ENCODE assay signal across 30 cellular contexts in genomic region chr7:137506031-137506430, GRCh38.
A peak's percentile ranks its signal among the peaks of the same experiment; 100 is the strongest.
DNase-seq lines count a peak whose midpoint lies in the region; ATAC-seq and TF ChIP-seq lines count a peak whose summit lies in the region.
"Had no signal": no experiment of that assay in that cellular context is flagged by ENCODE, and none has a peak within 500 bp of the region (broad histone marks: within the 10 kb centered on the region; RNA-seq: fewer than 3 reads in every experiment).

No MANE protein-coding gene starts in this region.

- intact Hi-C loops in Calu3 (cut with micrococcal nuclease; ENCODE audit: unreplicated experiment) (loop anchor here (5.0 kb wide), 1 partner anchor 76 kb away; no protein-coding TSS in a partner anchor), mucosa of descending colon (cut with DNase I, micrococcal nuclease) (no loop called here)

- no peak overlapping the region for H3K4me3 Mint-ChIP-seq in Calu3 (ENCODE audit: low read depth, unreplicated experiment)
- H3K4me3 Mint-ChIP-seq: B cell; CD14-positive monocyte; CD4-positive, alpha-beta memory T cell; CD4-positive, alpha-beta T cell; CD4-positive, CD25-positive, alpha-beta regulatory T cell; CD8-positive, alpha-beta memory T cell; CD8-positive, alpha-beta T cell had no signal

- no peaks in the 10 kb centered on the region for H3K9me3 ChIP-seq in SK-N-SH
- H3K9me3 ChIP-seq in mucosa of descending colon, result no peaks in the 10 kb centered on the region
- H3K9me3 ChIP-seq: A549; BE2C; BLaER1; BLaER1 treated with 17β-estradiol and CSF1 and Interleukin-3, amounts not matched to agents 10 nM and 100 nM; Caco-2 had no signal

- H2AFZ ChIP-seq in SK-N-SH (ENCODE audit: low read depth), result no peak overlapping the region

- no peak for DNase-seq in SK-N-SH
- DNase-seq in Calu3, result no peak
- no peak for DNase-seq in mucosa of descending colon
- DNase-seq: 8988T; ACHN; AML-193; BE2C; C1 segment of cervical spinal cord; Caco-2; CD4-positive, alpha-beta memory T cell; CD4-positive, alpha-beta T cell; CD4-positive, CD25-positive, alpha-beta regulatory T cell; CD8-positive, alpha-beta memory T cell; CD8-positive, alpha-beta T cell; COR-L47; DMS 273 treated with DMSO at 0.1 percent for 48 hours; DMS153; DMS53; DMS79; DMS79 treated with DMSO at 0.1 percent for 48 hours; DND-41; EL had no signal

- no peak for TF ChIP-seq RAD21 in SK-N-SH (IDR thresholded peaks at IDR 0.05; ENCODE audit: low read length)

- peak overlapping the region; percentile 31 for H3K27ac Mint-ChIP-seq in Calu3 (ENCODE audit: unreplicated experiment)
- H3K27ac Mint-ChIP-seq: B cell; CD14-positive monocyte; CD4-positive, alpha-beta memory T cell; CD4-positive, alpha-beta T cell; CD4-positive, CD25-positive, alpha-beta regulatory T cell; CD8-positive, alpha-beta memory T cell; CD8-positive, alpha-beta T cell had no signal

- H3K36me3 ChIP-seq in SK-N-SH (replicated peaks in 1 of 2; ENCODE audit: control insufficient read depth in 1 of 2, insufficient read depth in 2 of 2, low read length in 1 of 2) (peaks cover 0 to 12% of the 10 kb centered on the region in 2 experiments), mucosa of descending colon (ENCODE audit: low read depth) (no peaks in the 10 kb centered on the region)
- H3K36me3 ChIP-seq: BE2C; BLaER1; BLaER1 treated with 17β-estradiol and CSF1 and Interleukin-3, amounts not matched to agents 10 nM and 100 nM had no signal

- H3K27me3 ChIP-seq in SK-N-SH (ENCODE audit: insufficient read depth), result no peaks in the 10 kb centered on the region
- H3K27me3 ChIP-seq: BE2C; BLaER1; BLaER1 treated with 17β-estradiol and CSF1 and Interleukin-3, amounts not matched to agents 10 nM and 100 nM had no signal

- no peaks in the 10 kb centered on the region for H3K9me2 ChIP-seq in SK-N-SH

- no peak overlapping the region for H3K9ac ChIP-seq in SK-N-SH
- H3K9ac ChIP-seq: BLaER1; BLaER1 treated with 17β-estradiol and CSF1 and Interleukin-3, amounts not matched to agents 10 nM and 100 nM had no signal

- H3K4me3 ChIP-seq in SK-N-SH (ENCODE audit: low read depth in 2 of 2, low read length in 1 of 2) (no peak overlapping the region), mucosa of descending colon (no peak overlapping the region)
- H3K4me3 ChIP-seq: A549; BLaER1; BLaER1 treated with 17β-estradiol and CSF1 and Interleukin-3, amounts not matched to agents 10 nM and 100 nM had no signal

- CTCF ChIA-PET in SK-N-SH (lab: Yijun Ruan, JAX), result no interaction called here
- CTCF ChIA-PET in Calu3 (lab: Charles Lee), result no interaction called here

- H3K4me1 ChIP-seq in SK-N-SH (ENCODE audit: control insufficient read depth in 1 of 2, insufficient read depth in 2 of 2, low read depth in 1 of 2, low read length in 1 of 2) (peaks cover 0 to 9% of the 10 kb centered on the region in 2 experiments; a peak in 3 of 4 replicates), mucosa of descending colon (ENCODE audit: low read depth) (no peaks in the 10 kb centered on the region)
- H3K4me1 ChIP-seq: A549; BE2C; BLaER1; BLaER1 treated with 17β-estradiol and CSF1 and Interleukin-3, amounts not matched to agents 10 nM and 100 nM had no signal

- no peak for TF ChIP-seq EP300 in SK-N-SH (IDR thresholded peaks at IDR 0.05; ENCODE audit: borderline replicate concordance in 1 of 2, low read depth in 1 of 2, low read length in 1 of 2)

- H3K4me2 ChIP-seq in SK-N-SH, result no peak overlapping the region
- H3K4me2 ChIP-seq: A549; BLaER1; BLaER1 treated with 17β-estradiol and CSF1 and Interleukin-3, amounts not matched to agents 10 nM and 100 nM had no signal

- H3F3A ChIP-seq in SK-N-SH (replicated peaks; ENCODE audit: insufficient read depth), result peaks cover 10% of the 10 kb centered on the region

- no peak for TF ChIP-seq CTCF in SK-N-SH (IDR thresholded peaks at IDR 0.05)
- TF ChIP-seq CTCF in Calu3 (IDR thresholded peaks at IDR 0.05; ENCODE audit: unreplicated experiment), result no peak
- no peak for TF ChIP-seq CTCF in mucosa of descending colon (IDR thresholded peaks at IDR 0.05)

- H3K9me3 Mint-ChIP-seq in Calu3 (ENCODE audit: low read depth, unreplicated experiment), result peaks cover 16% of the 10 kb centered on the region
- H3K9me3 Mint-ChIP-seq: CD4-positive, alpha-beta T cell; CD8-positive, alpha-beta T cell had no signal

- ATAC-seq in SK-N-SH treated with all-trans-retinoic acid at 6 μM for 48 hours, result no peak
- no peak for ATAC-seq in mucosa of descending colon
- ATAC-seq: A549; CD8-positive, alpha-beta T cell had no signal

- peaks cover 22% of the 10 kb centered on the region for H3K4me1 Mint-ChIP-seq in Calu3 (ENCODE audit: low read depth, unreplicated experiment)
- H3K4me1 Mint-ChIP-seq: B cell; CD14-positive monocyte; CD4-positive, alpha-beta memory T cell; CD4-positive, CD25-positive, alpha-beta regulatory T cell; CD8-positive, alpha-beta memory T cell had no signal

- H3K27me3 Mint-ChIP-seq in Calu3 (ENCODE audit: unreplicated experiment), result no peaks in the 10 kb centered on the region
- H3K27me3 Mint-ChIP-seq: B cell; CD4-positive, alpha-beta T cell; CD4-positive, CD25-positive, alpha-beta regulatory T cell; CD8-positive, alpha-beta memory T cell had no signal

- H3K79me2 ChIP-seq in SK-N-SH (ENCODE audit: insufficient read depth), result no peaks in the 10 kb centered on the region

- no TSS peak for BruUV-seq in Calu3 (replicated peaks; lab: Mats Ljungman, UMichigan)

- WGBS in SK-N-SH (ENCODE audit: low lambda C conversion rate), result 69% methylated on average over 3 of the region's 3 CpGs

- no peak overlapping the region for H3K27ac ChIP-seq in SK-N-SH (ENCODE audit: low read depth in 2 of 2, low read length in 1 of 2)
- H3K27ac ChIP-seq: 22Rv1; A549; BLaER1; BLaER1 treated with 17β-estradiol and CSF1 and Interleukin-3, amounts not matched to agents 10 nM and 100 nM; C4-2B had no signal

- no peaks in the 10 kb centered on the region for H4K20me1 ChIP-seq in SK-N-SH (ENCODE audit: insufficient read depth)
- H4K20me1 ChIP-seq: BLaER1; BLaER1 treated with 17β-estradiol and CSF1 and Interleukin-3, amounts not matched to agents 10 nM and 100 nM had no signal

- POLR2A ChIA-PET in SK-N-SH (lab: Yijun Ruan, JAX), result no interaction called here

- H3K36me3 Mint-ChIP-seq in Calu3 (ENCODE audit: insufficient read depth, unreplicated experiment), result no peaks in the 10 kb centered on the region
- H3K36me3 Mint-ChIP-seq: CD14-positive monocyte; CD4-positive, alpha-beta memory T cell; CD4-positive, CD25-positive, alpha-beta regulatory T cell; CD8-positive, alpha-beta memory T cell; CD8-positive, alpha-beta T cell had no signal

TF ChIP-seq in SK-N-SH treated with all-trans-retinoic acid at 6 μM for 48 hours, 23 proteins besides CTCF, POLR2A, EP300 and RAD21 (continues in another document):
- no peak for TF ChIP-seq ZFP3 (CRISPR knock-in tag; IDR thresholded peaks at IDR 0.05)
- no peak for TF ChIP-seq RARB (CRISPR knock-in tag; IDR thresholded peaks at IDR 0.05)
- TF ChIP-seq, protein P1, sequence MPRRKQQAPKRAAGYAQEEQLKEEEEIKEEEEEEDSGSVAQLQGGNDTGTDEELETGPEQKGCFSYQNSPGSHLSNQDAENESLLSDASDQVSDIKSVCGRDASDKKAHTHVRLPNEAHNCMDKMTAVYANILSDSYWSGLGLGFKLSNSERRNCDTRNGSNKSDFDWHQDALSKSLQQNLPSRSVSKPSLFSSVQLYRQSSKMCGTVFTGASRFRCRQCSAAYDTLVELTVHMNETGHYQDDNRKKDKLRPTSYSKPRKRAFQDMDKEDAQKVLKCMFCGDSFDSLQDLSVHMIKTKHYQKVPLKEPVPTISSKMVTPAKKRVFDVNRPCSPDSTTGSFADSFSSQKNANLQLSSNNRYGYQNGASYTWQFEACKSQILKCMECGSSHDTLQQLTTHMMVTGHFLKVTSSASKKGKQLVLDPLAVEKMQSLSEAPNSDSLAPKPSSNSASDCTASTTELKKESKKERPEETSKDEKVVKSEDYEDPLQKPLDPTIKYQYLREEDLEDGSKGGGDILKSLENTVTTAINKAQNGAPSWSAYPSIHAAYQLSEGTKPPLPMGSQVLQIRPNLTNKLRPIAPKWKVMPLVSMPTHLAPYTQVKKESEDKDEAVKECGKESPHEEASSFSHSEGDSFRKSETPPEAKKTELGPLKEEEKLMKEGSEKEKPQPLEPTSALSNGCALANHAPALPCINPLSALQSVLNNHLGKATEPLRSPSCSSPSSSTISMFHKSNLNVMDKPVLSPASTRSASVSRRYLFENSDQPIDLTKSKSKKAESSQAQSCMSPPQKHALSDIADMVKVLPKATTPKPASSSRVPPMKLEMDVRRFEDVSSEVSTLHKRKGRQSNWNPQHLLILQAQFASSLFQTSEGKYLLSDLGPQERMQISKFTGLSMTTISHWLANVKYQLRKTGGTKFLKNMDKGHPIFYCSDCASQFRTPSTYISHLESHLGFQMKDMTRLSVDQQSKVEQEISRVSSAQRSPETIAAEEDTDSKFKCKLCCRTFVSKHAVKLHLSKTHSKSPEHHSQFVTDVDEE (CRISPR knock-in tag; IDR thresholded peaks at IDR 0.05), result no peak
- TF ChIP-seq ZNF8 (CRISPR knock-in tag; IDR thresholded peaks at IDR 0.05), result peak; percentile 96

TF ChIP-seq in SK-N-SH, 30 proteins besides CTCF, POLR2A, EP300 and RAD21 (continues in another document):
- no peak for TF ChIP-seq SIN3A (IDR thresholded peaks at IDR 0.05; ENCODE audit: borderline replicate concordance, low read depth, low read length)
- no peak for TF ChIP-seq CHD2 (IDR thresholded peaks at IDR 0.05; ENCODE audit: low read length, partially characterized antibody)
- TF ChIP-seq NRF1 (IDR thresholded peaks at IDR 0.05; ENCODE audit: low read depth, low read length), result no peak
- TF ChIP-seq EZH2phosphoT487 (IDR thresholded peaks at IDR 0.05; ENCODE audit: borderline replicate concordance, low read depth), result no peak
- no peak for TF ChIP-seq ELF1 (IDR thresholded peaks at IDR 0.05)
- no peak for TF ChIP-seq TEAD4 (IDR thresholded peaks at IDR 0.05; ENCODE audit: borderline replicate concordance, insufficient read depth)
- TF ChIP-seq RFX5 (IDR thresholded peaks at IDR 0.05; ENCODE audit: low read length), result no peak
